In the genomic region with DNA sequence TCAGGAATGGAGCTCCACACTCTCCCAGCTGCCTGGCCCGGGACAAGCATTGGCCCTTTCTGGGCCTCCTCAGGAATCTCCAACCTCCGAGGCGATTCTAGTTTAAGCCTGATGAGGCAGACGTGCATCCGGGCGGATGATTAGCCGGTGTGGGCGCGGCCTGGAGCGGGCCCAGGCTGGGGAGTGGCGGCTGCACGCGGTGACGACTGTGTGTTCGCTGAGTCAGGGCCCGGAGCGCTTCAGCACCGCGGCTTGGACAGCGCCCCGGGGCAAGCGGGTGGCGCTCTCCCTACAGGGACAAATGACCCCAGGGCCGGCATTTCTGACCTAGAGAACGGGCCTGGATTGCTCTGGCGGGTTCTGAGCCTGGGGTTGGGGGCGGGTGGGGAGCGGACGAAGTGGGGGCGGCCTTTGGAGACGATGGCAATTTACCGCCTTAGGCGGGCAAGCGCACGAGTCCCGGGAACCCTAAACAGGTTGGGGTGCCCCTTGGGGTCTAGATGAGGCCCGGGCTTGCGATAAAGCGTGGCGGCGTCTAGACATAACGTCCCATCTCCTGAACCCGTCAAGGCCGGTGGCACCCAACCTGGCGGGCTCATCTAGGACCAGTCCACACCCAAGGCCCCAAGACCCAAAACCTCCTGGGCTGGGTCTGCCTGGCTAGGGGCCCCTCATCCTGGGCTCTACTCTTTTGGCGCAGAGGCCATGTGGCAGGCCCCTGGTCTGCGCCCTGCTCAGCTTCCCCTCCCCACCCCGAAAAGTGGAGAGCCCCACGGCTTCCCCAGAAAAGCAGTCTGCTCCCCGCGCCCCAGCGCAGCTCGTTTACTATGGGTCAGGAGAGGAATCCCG, we compare ENCODE assay signal across 8 cellular contexts. TPM values are rescaled to one million over a fixed set of nuclear protein-coding genes. Genes with fewer than 3 reads are reported as not detected.
DNase-seq lines count a peak whose midpoint lies in the region; ATAC-seq, FAIRE-seq and TF ChIP-seq lines count a peak whose summit lies in the region.

No MANE protein-coding gene starts in this region.

- CTCF ChIA-PET in CD4-positive, alpha-beta memory T cell (lab: Charles Lee; ENCODE audit: partially characterized antibody), result no interaction called here

- DNase-seq in CD4-positive, alpha-beta memory T cell, result peak; percentile 16 to 55 (median 25)
- peak; percentile 55 for DNase-seq in epithelial cell of prostate (ENCODE audit: low read depth, low spot score)
- peak; percentile 52 for DNase-seq in natural killer cell
- DNase-seq in urothelium cell line (ENCODE audit: low spot score), result peak; percentile 93
- DNase-seq in NK-92 treated with Interleukin-12 subunit alpha and Interleukin-12 subunit beta, amount 100 ng/mL, for 24 hours (lab: John Stamatoyannopoulos, UW), result no peak
- no peak for DNase-seq in SKM-1 (lab: John Stamatoyannopoulos, UW; ENCODE audit: unreplicated experiment)

- H3K36me3 ChIP-seq in CD4-positive, alpha-beta memory T cell (ENCODE audit: insufficient read depth, low read length), result no peaks in the 10 kb centered on the region
- no peaks in the 10 kb centered on the region for H3K36me3 ChIP-seq in HUES48 (ENCODE audit: control insufficient read depth, insufficient read depth, low read length)

- no peak for FAIRE-seq in urothelium cell line (lab: Jason Lieb, UNC)

- H3K27me3 Mint-ChIP-seq in CD4-positive, alpha-beta memory T cell, result peaks cover 40 to 52% of the 10 kb centered on the region in 2 donors
- peaks cover 51 to 69% of the 10 kb centered on the region in 2 donors for H3K27me3 Mint-ChIP-seq in natural killer cell (ENCODE audit: low read depth in 2 of 2)

- H3K27ac Mint-ChIP-seq in CD4-positive, alpha-beta memory T cell, result no peak overlapping the region
- no peak overlapping the region for H3K27ac Mint-ChIP-seq in natural killer cell

- no peak overlapping the region for H3K27ac ChIP-seq in CD4-positive, alpha-beta memory T cell (ENCODE audit: low read depth, low read length)
- H3K27ac ChIP-seq in HUES48 (ENCODE audit: low read depth, low read length) (no peak overlapping the region), epithelial cell of prostate (no peak overlapping the region)

- no peaks in the 10 kb centered on the region for H3K4me1 Mint-ChIP-seq in CD4-positive, alpha-beta memory T cell
- no peaks in the 10 kb centered on the region for H3K4me1 Mint-ChIP-seq in natural killer cell

- no peak overlapping the region for H3K4me3 ChIP-seq in CD4-positive, alpha-beta memory T cell (ENCODE audit: low read length in 2 of 2)
- peak overlapping the region; percentile 36; the same call in 1 of the 2 replicates for H3K4me3 ChIP-seq in HUES48 (ENCODE audit: low read depth, low read length)

- no peaks in the 10 kb centered on the region for H3K9me3 ChIP-seq in CD4-positive, alpha-beta memory T cell (ENCODE audit: control insufficient read depth in 1 of 2, low read length in 2 of 2)
- no peaks in the 10 kb centered on the region for H3K9me3 ChIP-seq in HUES48 (ENCODE audit: control insufficient read depth, insufficient read depth, low read length)

- intact Hi-C loops in CD4-positive, alpha-beta memory T cell (cut with micrococcal nuclease), result no loop called here
- intact Hi-C loops in natural killer cell (cut with micrococcal nuclease), result no loop called here

- peak; percentile 85 to 86 for ATAC-seq in activated CD4-positive, CD25-positive, alpha-beta regulatory T cell treated with anti-CD3 and anti-CD28 coated beads, Interleukin-2, amount 50 U/mL, for 24 hours
- ATAC-seq in natural killer cell, result peak; percentile 75 to 98 (median 95)

- POLR2A ChIA-PET in CD4-positive, alpha-beta memory T cell (lab: Charles Lee; ENCODE audit: partially characterized antibody), result no interaction called here

- H3K4me3 Mint-ChIP-seq in CD4-positive, alpha-beta memory T cell, result no peak overlapping the region
- no peak overlapping the region for H3K4me3 Mint-ChIP-seq in natural killer cell

- peaks cover 0 to 4% (median 0%) of the 10 kb centered on the region in 8 donors for H3K9me3 Mint-ChIP-seq in CD4-positive, alpha-beta memory T cell
- no peaks in the 10 kb centered on the region for H3K9me3 Mint-ChIP-seq in natural killer cell

- TF ChIP-seq CTCF in natural killer cell (IDR thresholded peaks at IDR 0.05), result no peak

- H3K4me1 ChIP-seq in CD4-positive, alpha-beta memory T cell (ENCODE audit: insufficient read depth, low read length), result no peaks in the 10 kb centered on the region
- H3K4me1 ChIP-seq in HUES48 (ENCODE audit: control insufficient read depth, insufficient read depth, low read length), result peaks cover 3% of the 10 kb centered on the region; the same call in 1 of the 2 replicates

- H3K9ac ChIP-seq in HUES48 (ENCODE audit: low read depth, low read length), result no peak overlapping the region

- no peaks in the 10 kb centered on the region for H3K36me3 Mint-ChIP-seq in CD4-positive, alpha-beta memory T cell
- no peaks in the 10 kb centered on the region for H3K36me3 Mint-ChIP-seq in natural killer cell

- peaks cover 10% of the 10 kb centered on the region for H3K27me3 ChIP-seq in CD4-positive, alpha-beta memory T cell (ENCODE audit: insufficient read depth, low read length)
- H3K27me3 ChIP-seq in HUES48 (ENCODE audit: control insufficient read depth, insufficient read depth, low read length), result peaks cover 10% of the 10 kb centered on the region

RNA-seq across cellular contexts. Expression of a gene that starts 22.3 kb away (rescaled TPM):
- 10 to 100 TPM; 66.6 to 68.3 TPM for total RNA-seq in CD4-positive, alpha-beta memory T cell
- polyA plus RNA-seq in CD4-positive, alpha-beta memory T cell, result 10 to 100 TPM; 87.6 to 94.6 TPM
- total RNA-seq in natural killer cell, result 10 to 100 TPM; 27.1 to 41.3 (median 36.6) TPM

Comparison
In these comparisons a context has a peak if more than half of its experiments do, and no peak if none do; other contexts are left out.
1. DNase-seq: peak in CD4-positive, alpha-beta memory T cell (5 of 5), epithelial cell of prostate (single experiment), natural killer cell (single experiment) and urothelium cell line (single experiment); none in NK-92 treated with Interleukin-12 subunit alpha and Interleukin-12 subunit beta, amount 100 ng/mL, for 24 hours (single experiment) and SKM-1 (single experiment).